2 cellular contexts compared by ENCODE assay signal in the genomic region with DNA sequence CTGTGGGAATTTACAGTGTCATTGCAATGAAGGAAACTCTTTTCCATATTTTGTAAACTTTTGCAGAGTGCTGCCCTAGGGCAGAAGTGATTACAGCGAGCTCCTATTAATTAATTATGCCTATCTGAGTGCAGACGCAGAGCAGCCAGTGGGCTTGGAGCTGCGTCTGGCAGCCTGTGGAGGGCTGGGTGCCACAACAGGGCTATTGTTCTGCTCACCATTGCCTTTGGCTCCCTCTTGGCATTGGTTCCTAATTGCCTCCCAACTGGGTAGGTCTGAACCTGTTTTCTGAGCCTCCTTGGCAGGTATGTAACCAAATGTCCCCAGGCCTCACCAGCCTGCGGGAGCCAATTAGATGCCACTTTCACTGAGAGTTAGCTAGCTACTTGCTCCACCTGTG.
TF ChIP-seq lines count a peak whose summit lies in the region.

No MANE protein-coding gene starts in this region.

TF ChIP-seq in IMR-90, 13 proteins besides CTCF, POLR2A, EP300 and RAD21:
- TF ChIP-seq CEBPB (IDR thresholded peaks at IDR 0.05; ENCODE audit: low read depth, low read length) (no peak), BHLHE40 (IDR thresholded peaks at IDR 0.05; ENCODE audit: low read depth, low read length) (no peak), FOS (IDR thresholded peaks at IDR 0.05; ENCODE audit: low read depth, low read length) (no peak), RCOR1 (IDR thresholded peaks at IDR 0.05; ENCODE audit: insufficient replicate concordance, low read length) (no peak), CHD1 (IDR thresholded peaks at IDR 0.05; ENCODE audit: low read depth, low read length) (no peak)
- TF ChIP-seq, protein P1, sequence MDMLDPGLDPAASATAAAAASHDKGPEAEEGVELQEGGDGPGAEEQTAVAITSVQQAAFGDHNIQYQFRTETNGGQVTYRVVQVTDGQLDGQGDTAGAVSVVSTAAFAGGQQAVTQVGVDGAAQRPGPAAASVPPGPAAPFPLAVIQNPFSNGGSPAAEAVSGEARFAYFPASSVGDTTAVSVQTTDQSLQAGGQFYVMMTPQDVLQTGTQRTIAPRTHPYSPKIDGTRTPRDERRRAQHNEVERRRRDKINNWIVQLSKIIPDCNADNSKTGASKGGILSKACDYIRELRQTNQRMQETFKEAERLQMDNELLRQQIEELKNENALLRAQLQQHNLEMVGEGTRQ (IDR thresholded peaks at IDR 0.05; ENCODE audit: low read depth, low read length), result no peak
- TF ChIP-seq, protein P2, sequence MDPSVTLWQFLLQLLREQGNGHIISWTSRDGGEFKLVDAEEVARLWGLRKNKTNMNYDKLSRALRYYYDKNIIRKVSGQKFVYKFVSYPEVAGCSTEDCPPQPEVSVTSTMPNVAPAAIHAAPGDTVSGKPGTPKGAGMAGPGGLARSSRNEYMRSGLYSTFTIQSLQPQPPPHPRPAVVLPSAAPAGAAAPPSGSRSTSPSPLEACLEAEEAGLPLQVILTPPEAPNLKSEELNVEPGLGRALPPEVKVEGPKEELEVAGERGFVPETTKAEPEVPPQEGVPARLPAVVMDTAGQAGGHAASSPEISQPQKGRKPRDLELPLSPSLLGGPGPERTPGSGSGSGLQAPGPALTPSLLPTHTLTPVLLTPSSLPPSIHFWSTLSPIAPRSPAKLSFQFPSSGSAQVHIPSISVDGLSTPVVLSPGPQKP (IDR thresholded peaks at IDR 0.05; ENCODE audit: borderline replicate concordance, low read depth, low read length), result no peak

TF ChIP-seq in SK-N-SH, 30 proteins besides CTCF, POLR2A, EP300 and RAD21:
- TF ChIP-seq SMC3 (IDR thresholded peaks at IDR 0.05; ENCODE audit: low read depth, low read length) (no peak), RCOR1 (IDR thresholded peaks at IDR 0.05; ENCODE audit: low read length) (peak; percentile 99), FOXM1 (IDR thresholded peaks at IDR 0.05; ENCODE audit: low read depth) (no peak), POLR2AphosphoS5 (IDR thresholded peaks at IDR 0.05; ENCODE audit: low read depth, low read length) (no peak), GATA2 (CRISPR knock-in tag; IDR thresholded peaks at IDR 0.05) (peak; percentile 79), CHD2 (IDR thresholded peaks at IDR 0.05; ENCODE audit: low read length, partially characterized antibody) (peak; percentile 72), TEAD4 (IDR thresholded peaks at IDR 0.05; ENCODE audit: borderline replicate concordance, insufficient read depth) (no peak), NRF1 (IDR thresholded peaks at IDR 0.05; ENCODE audit: low read depth, low read length) (no peak), EZH2phosphoT487 (IDR thresholded peaks at IDR 0.05; ENCODE audit: borderline replicate concordance, low read depth) (no peak), TCF12 (IDR thresholded peaks at IDR 0.05) (peak; percentile 29; the same call in 1 of the 2 replicates)
- TF ChIP-seq, protein P3, sequence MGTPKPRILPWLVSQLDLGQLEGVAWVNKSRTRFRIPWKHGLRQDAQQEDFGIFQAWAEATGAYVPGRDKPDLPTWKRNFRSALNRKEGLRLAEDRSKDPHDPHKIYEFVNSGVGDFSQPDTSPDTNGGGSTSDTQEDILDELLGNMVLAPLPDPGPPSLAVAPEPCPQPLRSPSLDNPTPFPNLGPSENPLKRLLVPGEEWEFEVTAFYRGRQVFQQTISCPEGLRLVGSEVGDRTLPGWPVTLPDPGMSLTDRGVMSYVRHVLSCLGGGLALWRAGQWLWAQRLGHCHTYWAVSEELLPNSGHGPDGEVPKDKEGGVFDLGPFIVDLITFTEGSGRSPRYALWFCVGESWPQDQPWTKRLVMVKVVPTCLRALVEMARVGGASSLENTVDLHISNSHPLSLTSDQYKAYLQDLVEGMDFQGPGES (IDR thresholded peaks at IDR 0.05; ENCODE audit: low read depth, low read length), result no peak
